ENCODE assay signal across 32 cellular contexts in the genomic region with DNA sequence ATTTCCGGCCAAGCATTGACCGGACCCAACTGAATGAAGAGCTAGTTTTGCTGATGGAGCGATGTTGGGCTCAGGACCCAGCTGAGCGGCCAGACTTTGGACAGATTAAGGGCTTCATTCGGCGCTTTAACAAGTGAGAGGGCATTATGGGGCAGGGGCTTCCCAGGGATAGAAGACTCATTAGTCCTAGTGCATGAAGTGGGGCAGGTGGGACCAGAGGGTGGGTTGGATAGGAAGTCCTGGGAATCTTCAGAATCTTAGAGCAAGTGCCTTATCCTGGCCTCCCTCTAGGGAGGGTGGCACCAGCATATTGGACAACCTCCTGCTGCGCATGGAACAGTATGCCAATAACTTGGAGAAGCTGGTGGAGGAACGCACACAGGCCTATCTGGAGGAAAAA. TPM values are rescaled to one million over a fixed set of nuclear protein-coding genes. Genes with fewer than 3 reads are reported as not detected.
"Had no signal": no experiment of that assay in that cellular context is flagged by ENCODE, and none has a peak within 500 bp of the region (broad histone marks: within the 10 kb centered on the region; RNA-seq: fewer than 3 reads in every experiment).

No MANE protein-coding gene starts in this region.

- H3K27ac Mint-ChIP-seq: dendritic cell treated with granulocyte-macrophage colony-stimulating factor and Interleukin-4, amounts not matched to agents 40 ng/mL and 50 ng/mL, for 4 days; effector memory CD8-positive, alpha-beta T cell; endodermal cell; mesothelial cell of epicardium had no signal

- H3K4me1 Mint-ChIP-seq: mesothelial cell of epicardium had no signal

- H3K4me3 ChIP-seq: esophagus squamous epithelium, gastrocnemius medialis, heart right ventricle, left lung, lower lobe of right lung, mucosa of descending colon had no signal

- H3K27me3 Mint-ChIP-seq: effector memory CD8-positive, alpha-beta T cell had no signal

- H3K27ac ChIP-seq: esophagus squamous epithelium, gastrocnemius medialis, heart right ventricle, left lung, lower lobe of right lung had no signal

- H3K4me3 Mint-ChIP-seq: dendritic cell treated with granulocyte-macrophage colony-stimulating factor and Interleukin-4, amounts not matched to agents 40 ng/mL and 50 ng/mL, for 4 days; effector memory CD8-positive, alpha-beta T cell; endodermal cell; mesothelial cell of epicardium had no signal

- ATAC-seq: effector memory CD8-positive, alpha-beta T cell; esophagus mucosa; gastrocnemius medialis; heart right ventricle; left cardiac atrium; left lung; left ventricle myocardium superior; lower lobe of right lung; mucosa of descending colon had no signal

- H3K9me3 Mint-ChIP-seq: dendritic cell treated with granulocyte-macrophage colony-stimulating factor and Interleukin-4, amounts not matched to agents 40 ng/mL and 50 ng/mL, for 4 days; effector memory CD8-positive, alpha-beta T cell; endodermal cell; mesothelial cell of epicardium had no signal

- DNase-seq: cortex of kidney; effector CD8-positive, alpha-beta T cell; effector memory CD8-positive, alpha-beta T cell; endodermal cell; esophagus squamous epithelium; foreskin fibroblast; foreskin melanocyte; gastrocnemius medialis; glutamatergic neuron; head of caudate nucleus; heart right ventricle; hippocampal formation; left cardiac atrium; left lung; left ventricle myocardium superior; lower lobe of right lung; mesenchymal stem cell; mucosa of descending colon had no signal

RNA-seq across cellular contexts. Expression of gene SPAG8, which starts 6.0 kb away (rescaled TPM):
- total RNA-seq: dermis microvascular lymphatic vessel endothelial cell, esophagus squamous epithelium, glomerular endothelial cell, kidney epithelial cell, lung microvascular endothelial cell had no signal

RNA-seq across cellular contexts. Expression of gene FAM221B, which starts 22.4 kb away (rescaled TPM):
- total RNA-seq: cerebellum, dermis microvascular lymphatic vessel endothelial cell, endothelial cell of umbilical vein, epithelial cell of proximal tubule, esophagus mucosa, esophagus squamous epithelium, gastrocnemius medialis, glomerular endothelial cell, heart right ventricle, kidney epithelial cell, left cardiac atrium, left lung, left ventricle myocardium superior, lower leg skin, lung microvascular endothelial cell, mesenteric fat pad, myocyte had no signal
- polyA plus RNA-seq: endothelial cell of umbilical vein, heart right ventricle, keratinocyte had no signal
